8 cellular contexts compared by ENCODE assay signal in genomic region chr10:46106410-46107255, GRCh38.
A peak's percentile ranks its signal among the peaks of the same experiment; 100 is the strongest.
DNase-seq lines count a peak whose midpoint lies in the region; ATAC-seq and TF ChIP-seq lines count a peak whose summit lies in the region.

No MANE protein-coding gene starts in this region.

- H3K27ac ChIP-seq in IMR-90 (ENCODE audit: insufficient read depth, low read length) = no peak overlapping the region; the same call in 1 of the 2 replicates
- no peak overlapping the region for H3K27ac ChIP-seq in caudate nucleus (ENCODE audit: low read depth, low read length)

- no peak overlapping the region for H2BK120ac ChIP-seq in IMR-90 (ENCODE audit: low read depth, low read length)

- WGBS in IMR-90 (ENCODE audit: extremely low coverage in 2 of 2, insufficient read length in 1 of 2), 2 experiments = 1% methylated on average over 35 of the region's 55 CpGs; no CpG with 5 or more reads in 1 of the 2 experiments

- H3K4me3 ChIP-seq in IMR-90 (ENCODE audit: insufficient read depth, low read depth, low read length) (peak overlapping the region; percentile 51), skeletal muscle satellite cell (ENCODE audit: low read length) (peak overlapping the region; percentile 57)

- no peaks in the 10 kb centered on the region for H3K36me3 Mint-ChIP-seq in T-helper 1 cell treated with Interleukin-12 subunit alpha and Interleukin-12 subunit beta and Interleukin-4 antibody, amounts not matched to agents 30 μg/mL and 1 μg/mL, for 36 hours (ENCODE audit: low read depth)
- H3K36me3 Mint-ChIP-seq in immature natural killer cell = peaks cover 0 to 4% (median 0%) of the 10 kb centered on the region in 3 donors

- no peaks in the 10 kb centered on the region for H3K79me1 ChIP-seq in IMR-90 (ENCODE audit: low read depth in 1 of 2, low read length in 2 of 2)

- H3K9me3 ChIP-seq in IMR-90 (ENCODE audit: control insufficient read depth, insufficient read depth, low read length) (no peaks in the 10 kb centered on the region), skeletal muscle satellite cell (replicated peaks; ENCODE audit: low read length) (no peaks in the 10 kb centered on the region)

- H3K56ac ChIP-seq in IMR-90 (ENCODE audit: extremely low read depth, insufficient read depth, low read length) = no peak overlapping the region

- H2BK20ac ChIP-seq in IMR-90 (ENCODE audit: low read depth, low read length) = no peak overlapping the region

- in situ Hi-C loops in IMR-90 (cut with MboI; ENCODE audit: low sequenced_read_pairs) = loop anchor here (5.0 to 10.0 kb wide), 2 partner anchors 176 to 1278 kb away; partner anchors contain the start of gene ZNF488

- no peak overlapping the region for H2BK5ac ChIP-seq in IMR-90 (ENCODE audit: low read depth, low read length, poor library complexity, severe bottlenecking)

- intact Hi-C loops in IMR-90 (cut with micrococcal nuclease) = no loop called here

- no peak for TF ChIP-seq POLR2A in IMR-90 (IDR thresholded peaks at IDR 0.05; ENCODE audit: low read depth, low read length)

- H3K9ac ChIP-seq in IMR-90 (ENCODE audit: low read depth, low read length) (peak overlapping the region; percentile 37), skeletal muscle satellite cell (ENCODE audit: low read depth, low read length) (no peak overlapping the region)

- no peak overlapping the region for H3K14ac ChIP-seq in IMR-90 (replicated peaks; ENCODE audit: low read depth, low read length)

- no peaks in the 10 kb centered on the region for H4K20me1 ChIP-seq in IMR-90 (ENCODE audit: insufficient read depth, low read length)

- H3K4me1 ChIP-seq in IMR-90 (ENCODE audit: control insufficient read depth, insufficient read depth, low read length) (peaks cover 3% of the 10 kb centered on the region; the same call in 1 of the 2 replicates), skeletal muscle satellite cell (ENCODE audit: control insufficient read depth, insufficient read depth, low read length) (peaks cover 4% of the 10 kb centered on the region)

- peak; percentile 91 for ATAC-seq in GM21619 (IDR thresholded peaks at IDR 0.05; ENCODE audit: unreplicated experiment)
- peak; percentile 97 for ATAC-seq in IMR-90 (ENCODE audit: low read depth)

- peaks cover 27% of the 10 kb centered on the region for H3K27me3 Mint-ChIP-seq in T-helper 1 cell treated with Interleukin-12 subunit alpha and Interleukin-12 subunit beta and Interleukin-4 antibody, amounts not matched to agents 30 μg/mL and 1 μg/mL, for 36 hours (ENCODE audit: low read depth)
- peaks cover 0 to 10% (median 4%) of the 10 kb centered on the region in 3 donors for H3K27me3 Mint-ChIP-seq in immature natural killer cell (ENCODE audit: low read depth in 3 of 3)

- H3K4me3 Mint-ChIP-seq in T-helper 1 cell treated with Interleukin-12 subunit alpha and Interleukin-12 subunit beta and Interleukin-4 antibody, amounts not matched to agents 30 μg/mL and 1 μg/mL, for 36 hours = peak overlapping the region; percentile 85
- H3K4me3 Mint-ChIP-seq in immature natural killer cell = peak overlapping the region; percentile 50 to 84 (median 81)

- H4K5ac ChIP-seq in IMR-90 (ENCODE audit: low read depth, low read length) = no peak overlapping the region

- H3K4ac ChIP-seq in IMR-90 (ENCODE audit: low read depth, low read length) = no peak overlapping the region

- H2AFZ ChIP-seq in IMR-90 (replicated peaks; ENCODE audit: low read length, poor library complexity) = peak overlapping the region; percentile 87

- no peaks in the 10 kb centered on the region for H3K9me3 Mint-ChIP-seq in T-helper 1 cell treated with Interleukin-12 subunit alpha and Interleukin-12 subunit beta and Interleukin-4 antibody, amounts not matched to agents 30 μg/mL and 1 μg/mL, for 36 hours
- no peaks in the 10 kb centered on the region for H3K9me3 Mint-ChIP-seq in immature natural killer cell

- H3K27me3 ChIP-seq in IMR-90 (ENCODE audit: control insufficient read depth, insufficient read depth, low read length) (peaks cover 20% of the 10 kb centered on the region), skeletal muscle satellite cell (ENCODE audit: control insufficient read depth, insufficient read depth, low read length) (peaks cover 19% of the 10 kb centered on the region)

- dilution Hi-C loops in IMR-90 (cut with HindIII; ENCODE audit: low sequenced_read_pairs, unreplicated experiment) = no loop called here

- BruUV-seq in IMR-90 (replicated peaks; lab: Mats Ljungman, UMichigan) = no TSS peak

- H4K8ac ChIP-seq in IMR-90 (ENCODE audit: low read depth in 2 of 2, low read length in 2 of 2) = no peak overlapping the region

- no peaks in the 10 kb centered on the region for H3K36me3 ChIP-seq in IMR-90 (ENCODE audit: control insufficient read depth, insufficient read depth, low read length)
- H3K36me3 ChIP-seq in skeletal muscle satellite cell (ENCODE audit: insufficient read depth, low read length) = no peaks in the 10 kb centered on the region

- POLR2A ChIA-PET in IMR-90 (lab: Charles Lee; ENCODE audit: unreplicated experiment) = no interaction called here

- TF ChIP-seq RAD21 in IMR-90 (IDR thresholded peaks at IDR 0.05; ENCODE audit: low read length) = no peak

- peak; percentile 69 for DNase-seq in EL
- peak; percentile 12 for DNase-seq in IMR-90
- peak in 44 of 61 donors; percentile 7 to 73 (median 37) for DNase-seq in caudate nucleus (lab: John Stamatoyannopoulos, UW)
- peak; percentile 50 to 58 (median 50) for DNase-seq in immature natural killer cell
- DNase-seq in NCI-H2029 treated with DMSO at 0.1 percent for 48 hours (lab: John Stamatoyannopoulos, UW) = no peak

- H2AK9ac ChIP-seq in IMR-90 (replicated peaks; ENCODE audit: low read depth, low read length, poor library complexity) = peak overlapping the region; percentile 10

- H3K4me1 Mint-ChIP-seq in T-helper 1 cell treated with Interleukin-12 subunit alpha and Interleukin-12 subunit beta and Interleukin-4 antibody, amounts not matched to agents 30 μg/mL and 1 μg/mL, for 36 hours (ENCODE audit: low read depth) = peaks cover 14% of the 10 kb centered on the region
- peaks cover 15% of the 10 kb centered on the region in 2 donors for H3K4me1 Mint-ChIP-seq in immature natural killer cell

- H3K27ac Mint-ChIP-seq in T-helper 1 cell treated with Interleukin-12 subunit alpha and Interleukin-12 subunit beta and Interleukin-4 antibody, amounts not matched to agents 30 μg/mL and 1 μg/mL, for 36 hours = no peak overlapping the region
- H3K27ac Mint-ChIP-seq in immature natural killer cell = no peak overlapping the region

- no peaks in the 10 kb centered on the region for H3K9me1 ChIP-seq in IMR-90 (ENCODE audit: insufficient read depth, low read length)

- H4K91ac ChIP-seq in IMR-90 (ENCODE audit: insufficient read depth, low read depth, low read length) = no peak overlapping the region

- no peak overlapping the region for H3K18ac ChIP-seq in IMR-90 (ENCODE audit: low read depth, low read length)

- CTCF ChIA-PET in IMR-90 (lab: Yijun Ruan, JAX) = interaction anchor here (1.4 kb wide), 1 partner anchor 176 kb away, joined by 3 read pairs; no protein-coding TSS in a partner anchor

- peak overlapping the region; percentile 98 for H3K4me2 ChIP-seq in IMR-90 (ENCODE audit: low read depth, low read length)
- peak overlapping the region; percentile 79 for H3K4me2 ChIP-seq in skeletal muscle satellite cell (ENCODE audit: low read length)

- no peak overlapping the region for H2AK5ac ChIP-seq in IMR-90 (ENCODE audit: low read depth, low read length)

- TF ChIP-seq CTCF in IMR-90 (conservative IDR thresholded peaks at IDR 0.05; ENCODE audit: low read depth, low read length) = no peak

- peak overlapping the region; percentile 29; the same call in 1 of the 2 replicates for H3K23ac ChIP-seq in IMR-90 (ENCODE audit: low read depth, low read length)

- no peak overlapping the region for H2BK15ac ChIP-seq in IMR-90 (ENCODE audit: low read depth, low read length)

TF ChIP-seq in IMR-90, 13 proteins besides CTCF, POLR2A, EP300 and RAD21:
- no peak for TF ChIP-seq FOS (IDR thresholded peaks at IDR 0.05; ENCODE audit: low read depth, low read length)
- TF ChIP-seq RCOR1 (IDR thresholded peaks at IDR 0.05; ENCODE audit: insufficient replicate concordance, low read length) = no peak
- TF ChIP-seq MAZ (IDR thresholded peaks at IDR 0.05; ENCODE audit: borderline replicate concordance, low read depth, low read length) = peak; percentile 33; the same call in 1 of the 2 replicates
- TF ChIP-seq CHD1 (IDR thresholded peaks at IDR 0.05; ENCODE audit: low read depth, low read length) = no peak
